Comparison of ENCODE assay signal across 9 cellular contexts in genomic region chr7:87151002-87151505, GRCh38. TPM values are rescaled to one million over a fixed set of nuclear protein-coding genes. Genes with fewer than 3 reads are reported as not detected.
A peak's percentile ranks its signal among the peaks of the same experiment; 100 is the strongest.
DNase-seq lines count a peak whose midpoint lies in the region; ATAC-seq and TF ChIP-seq lines count a peak whose summit lies in the region.
"Had no signal": no experiment of that assay in that cellular context is flagged by ENCODE, and none has a peak within 500 bp of the region (broad histone marks: within the 10 kb centered on the region; RNA-seq: fewer than 3 reads in every experiment).

No MANE protein-coding gene starts in this region.

- H3K36me3 Mint-ChIP-seq in activated naive CD8-positive, alpha-beta T cell, result no peaks in the 10 kb centered on the region

- WGBS in heart right ventricle, 2 donors, result 62 to 67% methylated on average over 5 of the region's 5 CpGs
- no CpG with 5 or more reads among the region's 5 CpGs for WGBS in mesendoderm (ENCODE audit: extremely low coverage, insufficient coverage, low lambda C conversion rate)
- WGBS in upper lobe of left lung, 2 donors, result 42 to 58% methylated on average over 5 of the region's 5 CpGs

- peaks cover 33% of the 10 kb centered on the region for H3K4me1 Mint-ChIP-seq in activated naive CD8-positive, alpha-beta T cell (ENCODE audit: low read depth)

- H3K9me3 ChIP-seq in heart right ventricle (no peaks in the 10 kb centered on the region), upper lobe of left lung (no peaks in the 10 kb centered on the region)

- H2BK120ac ChIP-seq in mesendoderm (ENCODE audit: low read depth, low read length), result no peak overlapping the region

- peaks cover 1% of the 10 kb centered on the region for H3K79me1 ChIP-seq in mesendoderm (ENCODE audit: low read length)

- H3K23ac ChIP-seq in mesendoderm (ENCODE audit: low read length), result no peak overlapping the region

- H3K27ac Mint-ChIP-seq in activated naive CD8-positive, alpha-beta T cell, result peak overlapping the region; percentile 99

- H3K27ac ChIP-seq in heart right ventricle (peak overlapping the region in 9 of 10 donors; percentile 94 to 99 (median 97)), mesendoderm (ENCODE audit: low read depth, low read length) (no peak overlapping the region), upper lobe of left lung (peak overlapping the region; percentile 96 to 100 (median 98))

- peak overlapping the region; percentile 97 for H3K4me3 Mint-ChIP-seq in activated naive CD8-positive, alpha-beta T cell

- intact Hi-C loops in heart right ventricle (cut with DNase I), result loop anchor here in 5 of 10 donors (5.0 kb wide), 4 partner anchors 66 to 224 kb away; partner anchors contain the start of genes ELAPOR2 (in 3 of the 5) and TMEM243 (in 2 of the 5)
- intact Hi-C loops in left ventricle myocardium superior (cut with micrococcal nuclease), result no loop called here

- no peak for TF ChIP-seq POLR2A in upper lobe of left lung (IDR thresholded peaks at IDR 0.05)

- H2BK15ac ChIP-seq in mesendoderm (replicated peaks; ENCODE audit: low read depth), result no peak overlapping the region

- no peak overlapping the region for H2BK5ac ChIP-seq in mesendoderm (ENCODE audit: low read length)

- H3K4ac ChIP-seq in mesendoderm (ENCODE audit: low read depth, low read length), result no peak overlapping the region

- H3K27me3 ChIP-seq in heart right ventricle, result no peaks in the 10 kb centered on the region
- no peaks in the 10 kb centered on the region for H3K27me3 ChIP-seq in mesendoderm (ENCODE audit: insufficient read depth, low read length, poor library complexity)
- no peaks in the 10 kb centered on the region for H3K27me3 ChIP-seq in upper lobe of left lung

- H3K4me1 ChIP-seq in heart right ventricle, result peaks cover 0 to 41% (median 33%) of the 10 kb centered on the region in 9 donors
- H3K4me1 ChIP-seq in mesendoderm (ENCODE audit: control insufficient read depth, low read depth, low read length), result no peaks in the 10 kb centered on the region
- H3K4me1 ChIP-seq in upper lobe of left lung, result peaks cover 26 to 36% (median 32%) of the 10 kb centered on the region in 4 donors

- peak overlapping the region; percentile 100 for H3K56ac ChIP-seq in mesendoderm (ENCODE audit: low read length)

- no peak for TF ChIP-seq EP300 in upper lobe of left lung (IDR thresholded peaks at IDR 0.05)

- no peak overlapping the region for H2AK5ac ChIP-seq in mesendoderm (ENCODE audit: low read length)

- peaks cover 24% of the 10 kb centered on the region for H3K79me2 ChIP-seq in mesendoderm (ENCODE audit: control insufficient read depth, insufficient read depth, low read length)

- TF ChIP-seq CTCF in heart right ventricle (IDR thresholded peaks at IDR 0.05), result no peak
- no peak for TF ChIP-seq CTCF in upper lobe of left lung (IDR thresholded peaks at IDR 0.05)

- H3K4me3 ChIP-seq in heart right ventricle (peak overlapping the region in 5 of 10 donors; percentile 66 to 80 (median 78)), mesendoderm (ENCODE audit: low read length) (no peak overlapping the region), upper lobe of left lung (peak overlapping the region in 1 of 4 donors; percentile 83)

- H3K9ac ChIP-seq in mesendoderm (ENCODE audit: low read length), result peak overlapping the region; percentile 99

- H3K27me3 Mint-ChIP-seq in activated naive CD8-positive, alpha-beta T cell, result no peaks in the 10 kb centered on the region

- no peak overlapping the region for H3K18ac ChIP-seq in mesendoderm (ENCODE audit: low read length)

- H4K5ac ChIP-seq in mesendoderm (ENCODE audit: low read length), result no peak overlapping the region

- no peak overlapping the region for H4K8ac ChIP-seq in mesendoderm (ENCODE audit: low read depth, low read length)

- no peak for DNase-seq in heart right ventricle
- DNase-seq in left ventricle myocardium superior, result no peak
- DNase-seq in mesendoderm, result no peak
- DNase-seq in upper lobe of left lung, result no peak
- no peak for DNase-seq in DMS153 treated with DMSO at 0.1 percent for 48 hours (lab: John Stamatoyannopoulos, UW; ENCODE audit: unreplicated experiment)
- DNase-seq in NCI-H748 treated with DMSO at 0.1 percent for 48 hours (lab: John Stamatoyannopoulos, UW), result no peak
- DNase-seq: midbrain had no signal

- H3K36me3 ChIP-seq in heart right ventricle (peaks cover 0 to 8% (median 0%) of the 10 kb centered on the region in 9 donors), mesendoderm (ENCODE audit: control insufficient read depth, insufficient read depth, low read length) (no peaks in the 10 kb centered on the region), upper lobe of left lung (no peaks in the 10 kb centered on the region)

- no peaks in the 10 kb centered on the region for H3K9me3 Mint-ChIP-seq in activated naive CD8-positive, alpha-beta T cell (ENCODE audit: low read depth)

- no peak overlapping the region for H3K4me2 ChIP-seq in mesendoderm (ENCODE audit: low read length)

- ATAC-seq in heart right ventricle (no peak), left ventricle myocardium superior (no peak), upper lobe of left lung (ENCODE audit: low FRiP score in 2 of 2) (no peak), HG02870 (IDR thresholded peaks at IDR 0.05; ENCODE audit: unreplicated experiment) (no peak)

RNA-seq across cellular contexts. Expression of gene DMTF1, which starts 1.2 kb away (rescaled TPM):
- 10 to 100 TPM; 18.0 to 26.5 (median 21.8) TPM for total RNA-seq in heart right ventricle
- polyA plus RNA-seq in heart right ventricle, result 10 to 100 TPM; 10.8 to 60.8 TPM
- total RNA-seq in left ventricle myocardium superior, result 24.4 TPM
- polyA plus RNA-seq in mesendoderm (2013, experiment 1 of 2), result 102 TPM
- polyA plus RNA-seq in mesendoderm (2013, experiment 2 of 2), result 102 TPM
- total RNA-seq in upper lobe of left lung, result 100 to 1,000 TPM in 2 of 6 donors, 10 to 100 TPM in 4; 51.8 to 258 (median 77.7) TPM
